In genomic region chr3:172694526-172694925, GRCh38 we compare ENCODE assay signal across 2 cellular contexts.
TF ChIP-seq lines count a peak whose summit lies in the region.

No MANE protein-coding gene starts in this region.

TF ChIP-seq in endothelial cell of umbilical vein, 7 proteins besides CTCF, POLR2A, EP300 and RAD21 (continued from another document):
- no peak for TF ChIP-seq POLR2AphosphoS5 (IDR thresholded peaks at IDR 0.05; ENCODE audit: insufficient read depth, low read depth, low read length)
- no peak for TF ChIP-seq GATA2 (IDR thresholded peaks at IDR 0.05; ENCODE audit: insufficient read depth, insufficient read length, low read depth, low read length)
- no peak for TF ChIP-seq FOS (IDR thresholded peaks at IDR 0.05; ENCODE audit: borderline replicate concordance, insufficient read depth, low read length)
- no peak for TF ChIP-seq EZH2 (IDR thresholded peaks at IDR 0.05; ENCODE audit: borderline replicate concordance, low read depth, low read length, severe bottlenecking)
TF ChIP-seq in endothelial cell of umbilical vein: peak in this region for 0.

TF ChIP-seq in GM23338, 12 proteins besides CTCF, POLR2A, EP300 and RAD21 (continued from another document):
- TF ChIP-seq, protein P1, sequence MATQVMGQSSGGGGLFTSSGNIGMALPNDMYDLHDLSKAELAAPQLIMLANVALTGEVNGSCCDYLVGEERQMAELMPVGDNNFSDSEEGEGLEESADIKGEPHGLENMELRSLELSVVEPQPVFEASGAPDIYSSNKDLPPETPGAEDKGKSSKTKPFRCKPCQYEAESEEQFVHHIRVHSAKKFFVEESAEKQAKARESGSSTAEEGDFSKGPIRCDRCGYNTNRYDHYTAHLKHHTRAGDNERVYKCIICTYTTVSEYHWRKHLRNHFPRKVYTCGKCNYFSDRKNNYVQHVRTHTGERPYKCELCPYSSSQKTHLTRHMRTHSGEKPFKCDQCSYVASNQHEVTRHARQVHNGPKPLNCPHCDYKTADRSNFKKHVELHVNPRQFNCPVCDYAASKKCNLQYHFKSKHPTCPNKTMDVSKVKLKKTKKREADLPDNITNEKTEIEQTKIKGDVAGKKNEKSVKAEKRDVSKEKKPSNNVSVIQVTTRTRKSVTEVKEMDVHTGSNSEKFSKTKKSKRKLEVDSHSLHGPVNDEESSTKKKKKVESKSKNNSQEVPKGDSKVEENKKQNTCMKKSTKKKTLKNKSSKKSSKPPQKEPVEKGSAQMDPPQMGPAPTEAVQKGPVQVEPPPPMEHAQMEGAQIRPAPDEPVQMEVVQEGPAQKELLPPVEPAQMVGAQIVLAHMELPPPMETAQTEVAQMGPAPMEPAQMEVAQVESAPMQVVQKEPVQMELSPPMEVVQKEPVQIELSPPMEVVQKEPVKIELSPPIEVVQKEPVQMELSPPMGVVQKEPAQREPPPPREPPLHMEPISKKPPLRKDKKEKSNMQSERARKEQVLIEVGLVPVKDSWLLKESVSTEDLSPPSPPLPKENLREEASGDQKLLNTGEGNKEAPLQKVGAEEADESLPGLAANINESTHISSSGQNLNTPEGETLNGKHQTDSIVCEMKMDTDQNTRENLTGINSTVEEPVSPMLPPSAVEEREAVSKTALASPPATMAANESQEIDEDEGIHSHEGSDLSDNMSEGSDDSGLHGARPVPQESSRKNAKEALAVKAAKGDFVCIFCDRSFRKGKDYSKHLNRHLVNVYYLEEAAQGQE (IDR thresholded peaks at IDR 0.05; ENCODE audit: unreplicated experiment), result no peak
- TF ChIP-seq EZH2phosphoT487 (IDR thresholded peaks at IDR 0.05; ENCODE audit: unreplicated experiment) (no peak), ZNF114 (CRISPR knock-in tag; IDR thresholded peaks at IDR 0.05) (no peak), STAT1 (IDR thresholded peaks at IDR 0.05; ENCODE audit: unreplicated experiment) (no peak), JUNB (IDR thresholded peaks at IDR 0.05; ENCODE audit: unreplicated experiment) (no peak), CREB1 (CRISPR knock-in tag; IDR thresholded peaks at IDR 0.05; ENCODE audit: low read depth) (no peak), POLR2AphosphoS5 (IDR thresholded peaks at IDR 0.05; ENCODE audit: low read depth) (no peak), ZNF331 (CRISPR knock-in tag; IDR thresholded peaks at IDR 0.05; ENCODE audit: low read depth) (no peak), EZH2 (IDR thresholded peaks at IDR 0.05; ENCODE audit: low read depth, unreplicated experiment) (no peak)
- TF ChIP-seq, protein P2, sequence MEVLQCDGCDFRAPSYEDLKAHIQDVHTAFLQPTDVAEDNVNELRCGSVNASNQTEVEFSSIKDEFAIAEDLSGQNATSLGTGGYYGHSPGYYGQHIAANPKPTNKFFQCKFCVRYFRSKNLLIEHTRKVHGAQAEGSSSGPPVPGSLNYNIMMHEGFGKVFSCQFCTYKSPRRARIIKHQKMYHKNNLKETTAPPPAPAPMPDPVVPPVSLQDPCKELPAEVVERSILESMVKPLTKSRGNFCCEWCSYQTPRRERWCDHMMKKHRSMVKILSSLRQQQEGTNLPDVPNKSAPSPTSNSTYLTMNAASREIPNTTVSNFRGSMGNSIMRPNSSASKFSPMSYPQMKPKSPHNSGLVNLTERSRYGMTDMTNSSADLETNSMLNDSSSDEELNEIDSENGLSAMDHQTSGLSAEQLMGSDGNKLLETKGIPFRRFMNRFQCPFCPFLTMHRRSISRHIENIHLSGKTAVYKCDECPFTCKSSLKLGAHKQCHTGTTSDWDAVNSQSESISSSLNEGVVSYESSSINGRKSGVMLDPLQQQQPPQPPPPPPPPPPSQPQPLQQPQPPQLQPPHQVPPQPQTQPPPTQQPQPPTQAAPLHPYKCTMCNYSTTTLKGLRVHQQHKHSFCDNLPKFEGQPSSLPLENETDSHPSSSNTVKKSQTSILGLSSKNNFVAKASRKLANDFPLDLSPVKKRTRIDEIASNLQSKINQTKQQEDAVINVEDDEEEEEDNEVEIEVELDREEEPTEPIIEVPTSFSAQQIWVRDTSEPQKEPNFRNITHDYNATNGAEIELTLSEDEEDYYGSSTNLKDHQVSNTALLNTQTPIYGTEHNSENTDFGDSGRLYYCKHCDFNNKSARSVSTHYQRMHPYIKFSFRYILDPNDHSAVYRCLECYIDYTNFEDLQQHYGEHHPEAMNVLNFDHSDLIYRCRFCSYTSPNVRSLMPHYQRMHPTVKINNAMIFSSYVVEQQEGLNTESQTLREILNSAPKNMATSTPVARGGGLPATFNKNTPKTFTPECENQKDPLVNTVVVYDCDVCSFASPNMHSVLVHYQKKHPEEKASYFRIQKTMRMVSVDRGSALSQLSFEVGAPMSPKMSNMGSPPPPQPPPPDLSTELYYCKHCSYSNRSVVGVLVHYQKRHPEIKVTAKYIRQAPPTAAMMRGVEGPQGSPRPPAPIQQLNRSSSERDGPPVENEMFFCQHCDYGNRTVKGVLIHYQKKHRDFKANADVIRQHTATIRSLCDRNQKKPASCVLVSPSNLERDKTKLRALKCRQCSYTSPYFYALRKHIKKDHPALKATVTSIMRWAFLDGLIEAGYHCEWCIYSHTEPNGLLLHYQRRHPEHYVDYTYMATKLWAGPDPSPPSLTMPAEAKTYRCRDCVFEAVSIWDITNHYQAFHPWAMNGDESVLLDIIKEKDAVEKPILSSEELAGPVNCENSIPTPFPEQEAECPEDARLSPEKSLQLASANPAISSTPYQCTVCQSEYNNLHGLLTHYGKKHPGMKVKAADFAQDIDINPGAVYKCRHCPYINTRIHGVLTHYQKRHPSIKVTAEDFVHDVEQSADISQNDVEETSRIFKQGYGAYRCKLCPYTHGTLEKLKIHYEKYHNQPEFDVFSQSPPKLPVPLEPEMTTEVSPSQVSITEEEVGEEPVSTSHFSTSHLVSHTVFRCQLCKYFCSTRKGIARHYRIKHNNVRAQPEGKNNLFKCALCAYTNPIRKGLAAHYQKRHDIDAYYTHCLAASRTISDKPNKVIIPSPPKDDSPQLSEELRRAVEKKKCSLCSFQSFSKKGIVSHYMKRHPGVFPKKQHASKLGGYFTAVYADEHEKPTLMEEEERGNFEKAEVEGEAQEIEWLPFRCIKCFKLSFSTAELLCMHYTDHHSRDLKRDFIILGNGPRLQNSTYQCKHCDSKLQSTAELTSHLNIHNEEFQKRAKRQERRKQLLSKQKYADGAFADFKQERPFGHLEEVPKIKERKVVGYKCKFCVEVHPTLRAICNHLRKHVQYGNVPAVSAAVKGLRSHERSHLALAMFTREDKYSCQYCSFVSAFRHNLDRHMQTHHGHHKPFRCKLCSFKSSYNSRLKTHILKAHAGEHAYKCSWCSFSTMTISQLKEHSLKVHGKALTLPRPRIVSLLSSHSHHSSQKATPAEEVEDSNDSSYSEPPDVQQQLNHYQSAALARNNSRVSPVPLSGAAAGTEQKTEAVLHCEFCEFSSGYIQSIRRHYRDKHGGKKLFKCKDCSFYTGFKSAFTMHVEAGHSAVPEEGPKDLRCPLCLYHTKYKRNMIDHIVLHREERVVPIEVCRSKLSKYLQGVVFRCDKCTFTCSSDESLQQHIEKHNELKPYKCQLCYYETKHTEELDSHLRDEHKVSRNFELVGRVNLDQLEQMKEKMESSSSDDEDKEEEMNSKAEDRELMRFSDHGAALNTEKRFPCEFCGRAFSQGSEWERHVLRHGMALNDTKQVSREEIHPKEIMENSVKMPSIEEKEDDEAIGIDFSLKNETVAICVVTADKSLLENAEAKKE (CRISPR knock-in tag; IDR thresholded peaks at IDR 0.05), result no peak
- TF ChIP-seq, protein P3, sequence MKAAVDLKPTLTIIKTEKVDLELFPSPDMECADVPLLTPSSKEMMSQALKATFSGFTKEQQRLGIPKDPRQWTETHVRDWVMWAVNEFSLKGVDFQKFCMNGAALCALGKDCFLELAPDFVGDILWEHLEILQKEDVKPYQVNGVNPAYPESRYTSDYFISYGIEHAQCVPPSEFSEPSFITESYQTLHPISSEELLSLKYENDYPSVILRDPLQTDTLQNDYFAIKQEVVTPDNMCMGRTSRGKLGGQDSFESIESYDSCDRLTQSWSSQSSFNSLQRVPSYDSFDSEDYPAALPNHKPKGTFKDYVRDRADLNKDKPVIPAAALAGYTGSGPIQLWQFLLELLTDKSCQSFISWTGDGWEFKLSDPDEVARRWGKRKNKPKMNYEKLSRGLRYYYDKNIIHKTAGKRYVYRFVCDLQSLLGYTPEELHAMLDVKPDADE (IDR thresholded peaks at IDR 0.05), result no peak
